ENCODE assay signal across 25 cellular contexts in the genomic region with DNA sequence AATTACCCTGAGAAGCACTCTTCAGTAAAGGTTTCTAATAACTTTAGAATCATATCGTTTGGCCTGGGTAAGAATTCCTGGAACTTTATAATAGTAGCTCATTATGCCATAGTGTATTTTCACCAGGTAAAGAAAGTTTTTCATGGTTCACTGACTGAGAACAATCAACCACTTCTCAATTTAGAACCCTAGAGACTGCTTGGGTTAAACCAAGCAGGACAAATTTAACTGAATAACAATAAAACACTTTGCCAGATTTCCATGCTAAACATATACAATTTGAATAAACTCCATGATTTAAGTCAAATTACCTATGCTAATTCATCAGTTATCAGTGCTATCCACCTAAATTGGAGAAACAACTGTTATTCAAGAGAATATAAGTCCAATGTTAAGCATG.
"Had no signal": no experiment of that assay in that cellular context is flagged by ENCODE, and none has a peak within 500 bp of the region (broad histone marks: within the 10 kb centered on the region; RNA-seq: fewer than 3 reads in every experiment).

No MANE protein-coding gene starts in this region.

- H3K27ac Mint-ChIP-seq: mesothelial cell of epicardium; naive B cell; natural killer cell treated with Interleukin-12 subunit alpha and Interleukin-12 subunit beta and Interleukin-15 and Interleukin-18, amount 100 ng/mL, for 72 hours; stimulated activated naive B cell treated with anti-CD40 and anti-IgM and Interleukin-4, amounts not matched to agents 10 μg/mL and 1 μg/mL and 100 μg/mL, for 72 hours; stimulated activated naive CD8-positive, alpha-beta T cell treated with anti-CD3 and anti-CD28 coated beads, Interleukin-15, Interleukin-2, amounts not matched to agents 100 ng/mL and 50 ng/mL, for 24 hours had no signal

- ATAC-seq: esophagus mucosa; gastrocnemius medialis; left lung; mucosa of descending colon; natural killer cell treated with Interleukin-12 subunit alpha and Interleukin-12 subunit beta and Interleukin-15 and Interleukin-18, amount 100 ng/mL, for 72 hours; pancreas; right lobe of liver; stimulated activated naive B cell treated with anti-CD40 and anti-IgM and Interleukin-4, amounts not matched to agents 10 μg/mL and 1 μg/mL and 100 μg/mL, for 72 hours had no signal

- H3K36me3 ChIP-seq: gastrocnemius medialis, left lung, neutrophil, pancreas, right lobe of liver, thoracic aorta, tibial nerve, upper lobe of left lung had no signal

- H3K36me3 Mint-ChIP-seq: mesothelial cell of epicardium; naive B cell; natural killer cell treated with Interleukin-12 subunit alpha and Interleukin-12 subunit beta and Interleukin-15 and Interleukin-18, amount 100 ng/mL, for 72 hours; stimulated activated naive B cell treated with anti-CD40 and anti-IgM and Interleukin-4, amounts not matched to agents 10 μg/mL and 1 μg/mL and 100 μg/mL, for 72 hours had no signal

- H3K4me1 Mint-ChIP-seq: mesothelial cell of epicardium; naive B cell; neural crest cell; stimulated activated naive B cell treated with anti-CD40 and anti-IgM and Interleukin-4, amounts not matched to agents 10 μg/mL and 1 μg/mL and 100 μg/mL, for 72 hours had no signal

- H3K9me3 ChIP-seq: gastrocnemius medialis, neutrophil, pancreas, right lobe of liver had no signal

- DNase-seq: dorsolateral prefrontal cortex; effector CD4-positive, alpha-beta T cell; foreskin fibroblast; gastrocnemius medialis; head of caudate nucleus; left lung; mesenchymal stem cell; mucosa of descending colon; naive B cell; pancreas; right lobe of liver; small intestine; stimulated activated CD4-positive, alpha-beta T cell treated with anti-CD3 and anti-CD28 coated beads, Interleukin-15, amount 100 ng/mL, for 24 hours; stimulated activated CD4-positive, alpha-beta T cell treated with anti-CD3 and anti-CD28 coated beads, Interleukin-2, amount 100 ng/mL, for 48 hours; stimulated activated naive B cell treated with anti-CD40 and anti-IgM and Interleukin-4, amounts not matched to agents 10 μg/mL and 1 μg/mL and 100 μg/mL, for 72 hours; upper lobe of left lung had no signal

- H3K4me3 ChIP-seq: dorsolateral prefrontal cortex, gastrocnemius medialis, left lung, mucosa of descending colon, pancreas, right lobe of liver, thoracic aorta, tibial nerve, upper lobe of left lung had no signal

- H3K27ac ChIP-seq: dorsolateral prefrontal cortex, epithelial cell of prostate, gastrocnemius medialis, left lung, neutrophil, pancreas, right lobe of liver, thoracic aorta, tibial nerve, upper lobe of left lung had no signal

- H3K4me3 Mint-ChIP-seq: mesothelial cell of epicardium; naive B cell; natural killer cell treated with Interleukin-12 subunit alpha and Interleukin-12 subunit beta and Interleukin-15 and Interleukin-18, amount 100 ng/mL, for 72 hours; neural crest cell; stimulated activated naive B cell treated with anti-CD40 and anti-IgM and Interleukin-4, amounts not matched to agents 10 μg/mL and 1 μg/mL and 100 μg/mL, for 72 hours; stimulated activated naive CD8-positive, alpha-beta T cell treated with anti-CD3 and anti-CD28 coated beads, Interleukin-15, Interleukin-2, amounts not matched to agents 100 ng/mL and 50 ng/mL, for 24 hours had no signal

- H3K4me1 ChIP-seq: gastrocnemius medialis, left lung, pancreas, right lobe of liver, tibial nerve, upper lobe of left lung had no signal
